ENCODE assay signal across 15 cellular contexts in genomic region chr20:36880741-36881250, GRCh38. TPM values are rescaled to one million over a fixed set of nuclear protein-coding genes. Genes with fewer than 3 reads are reported as not detected.
A peak's percentile ranks its signal among the peaks of the same experiment; 100 is the strongest.
DNase-seq lines count a peak whose midpoint lies in the region; ATAC-seq, FAIRE-seq and TF ChIP-seq lines count a peak whose summit lies in the region.
"Had no signal": no experiment of that assay in that cellular context is flagged by ENCODE, and none has a peak within 500 bp of the region (broad histone marks: within the 10 kb centered on the region; RNA-seq: fewer than 3 reads in every experiment).

No MANE protein-coding gene starts in this region.

- 65% methylated on average over 11 of the region's 11 CpGs for WGBS in HepG2 (ENCODE audit: low lambda C conversion rate)

- H3K27ac ChIP-seq in RWPE2 (ENCODE audit: poor library complexity, severe bottlenecking) (no peak overlapping the region), HepG2 (ENCODE audit: extremely low read length, insufficient read depth, low read length) (no peak overlapping the region)

- no peak overlapping the region for H2AFZ ChIP-seq in HepG2 (ENCODE audit: low read length)

- H3K4me3 ChIP-seq in RWPE2 (ENCODE audit: severe bottlenecking) (no peak overlapping the region), HepG2 (replicated peaks in 1 of 3; ENCODE audit: insufficient read depth in 1 of 3, low read depth in 2 of 3, low read length in 3 of 3) (no peak overlapping the region)

- no peaks in the 10 kb centered on the region for H3K9me3 ChIP-seq in RWPE2 (ENCODE audit: severe bottlenecking)
- no peaks in the 10 kb centered on the region for H3K9me3 ChIP-seq in HepG2 (ENCODE audit: low read length)

- BruUV-seq in HepG2 (replicated peaks; lab: Mats Ljungman, UMichigan), result no TSS peak

- no peak overlapping the region for H3K4me2 ChIP-seq in HepG2 (ENCODE audit: low read depth, low read length)

- H4K20me1 ChIP-seq in HepG2 (ENCODE audit: insufficient read depth, low read length), result no peaks in the 10 kb centered on the region

- no peak for TF ChIP-seq CTCF in RWPE2 (IDR thresholded peaks at IDR 0.05; ENCODE audit: poor library complexity, severe bottlenecking)
- TF ChIP-seq CTCF in HepG2 (CRISPR knock-in tag; IDR thresholded peaks at IDR 0.05), result no peak

- FAIRE-seq in HepG2 (lab: Jason Lieb, UNC), result no peak
- FAIRE-seq: GM12892, H54 had no signal

- CTCF ChIA-PET in HepG2 (lab: Yijun Ruan, JAX; ENCODE audit: low intra/inter-chr PET ratio, low total read pairs), result no interaction called here

- no peaks in the 10 kb centered on the region for H3K27me3 ChIP-seq in RWPE2 (ENCODE audit: insufficient read depth, poor library complexity, severe bottlenecking)
- no peaks in the 10 kb centered on the region for H3K27me3 ChIP-seq in HepG2 (ENCODE audit: control insufficient read depth in 1 of 2, insufficient read depth in 2 of 2, low read length in 2 of 2)

- no peak for TF ChIP-seq EP300 in HepG2 (IDR thresholded peaks at IDR 0.05; ENCODE audit: low read depth in 2 of 2, low read length in 2 of 2)
- no peak for TF ChIP-seq EP300 in HepG2 (CRISPR knock-in tag; IDR thresholded peaks at IDR 0.05; ENCODE audit: borderline replicate concordance)

- in situ Hi-C loops in HepG2 (cut with HindIII; ENCODE audit: extremely low pct_ligation_motif_present, low pct_unique_long_range_greater_than_20kb), result no loop called here

- H3K79me2 ChIP-seq in HepG2 (ENCODE audit: insufficient read depth, low read length), result no peaks in the 10 kb centered on the region

- DNase-seq in RWPE2 (ENCODE audit: low spot score) (peak; percentile 73), HepG2 (ENCODE audit: low spot score) (no peak), posterior vena cava (ENCODE audit: low spot score) (peak; percentile 64), globus pallidus (ENCODE audit: low spot score) (no peak)
- DNase-seq: CD8-positive, alpha-beta T cell; COR-L47; DND-41; GDM1 had no signal

- H3K9ac ChIP-seq in HepG2 (ENCODE audit: insufficient read depth, low read depth, low read length), result no peak overlapping the region

- TF ChIP-seq POLR2A in HepG2 (IDR thresholded peaks at IDR 0.05; ENCODE audit: insufficient read depth in 1 of 2, low read depth in 2 of 2, low read length in 2 of 2), result no peak

- no peak for ATAC-seq in RWPE2 (ENCODE audit: low read depth)
- no peak for ATAC-seq in HepG2
- ATAC-seq in HG02588 (IDR thresholded peaks at IDR 0.05; ENCODE audit: unreplicated experiment), result no peak
- ATAC-seq in GM21529 (IDR thresholded peaks at IDR 0.05; ENCODE audit: unreplicated experiment), result no peak
- ATAC-seq in GM19463 (IDR thresholded peaks at IDR 0.05; ENCODE audit: unreplicated experiment), result no peak
- ATAC-seq: CD8-positive, alpha-beta T cell had no signal

- TF ChIP-seq RAD21 in HepG2 (CRISPR knock-in tag; IDR thresholded peaks at IDR 0.05), result no peak

- intact Hi-C loops in HepG2 (cut with micrococcal nuclease; ENCODE audit: unreplicated experiment) (no loop called here), posterior vena cava (cut with DNase I) (no loop called here)

- H3K36me3 ChIP-seq in RWPE2 (ENCODE audit: low read depth) (no peaks in the 10 kb centered on the region), HepG2 (replicated peaks in 1 of 2; ENCODE audit: control insufficient read depth in 1 of 2, insufficient read depth in 2 of 2, low read length in 2 of 2) (no peaks in the 10 kb centered on the region)

- POLR2A ChIA-PET in HepG2 (lab: Yijun Ruan, JAX), result no interaction called here

- H3K4me1 ChIP-seq in RWPE2 (ENCODE audit: insufficient read depth, poor library complexity, severe bottlenecking) (no peaks in the 10 kb centered on the region), HepG2 (ENCODE audit: insufficient read depth, low read length) (peaks cover 35% of the 10 kb centered on the region)

TF ChIP-seq in HepG2, 621 proteins besides CTCF, POLR2A, EP300 and RAD21:
- TF ChIP-seq RERE (CRISPR knock-in tag; IDR thresholded peaks at IDR 0.05; ENCODE audit: low read depth) (no peak), ZNF280B (CRISPR knock-in tag; IDR thresholded peaks at IDR 0.05; ENCODE audit: borderline replicate concordance) (0 out of 2 replicates have a peak, but pooled peaks have one; percentile 29)
TF ChIP-seq in HepG2: peak in this region for 1.

RNA-seq across cellular contexts. Expression of gene TLDC2, which starts 4.9 kb away (rescaled TPM):
- 1.2 and 1.6 TPM in 2 replicates for total RNA-seq in HepG2 (2016; rRNA removed; fragmentation: Illumina TruSeq; extraction: Trizol)
- 0.62 and 0.81 TPM in 2 replicates for total RNA-seq in HepG2 (2016; cell fraction: cytosol; rRNA removed; fragmentation: Illumina TruSeq; extraction: Trizol; ENCODE audit: low read depth)
- 1.4 and 1.9 TPM in 2 replicates for total RNA-seq in HepG2 (2016; cell fraction: insoluble cytoplasmic fraction; rRNA removed; fragmentation: Illumina TruSeq; extraction: Trizol)
- 0.99 and 1.00 TPM in 2 replicates for total RNA-seq in HepG2 (2016; cell fraction: membrane; rRNA removed; fragmentation: Illumina TruSeq; extraction: Trizol)
- 0.91 and 1.4 TPM in 2 replicates for total RNA-seq in HepG2 (2016; cell fraction: nucleus; rRNA removed; fragmentation: Illumina TruSeq; extraction: Trizol)
- polyA plus RNA-seq in HepG2 (2011; rRNA removed), result 0.69 and 1.5 TPM in 2 replicates
- polyA plus RNA-seq in HepG2 (2011; cell fraction: cytosol; rRNA removed), result 0.95 and 1.1 TPM in 2 replicates
- polyA plus RNA-seq in HepG2 (2011; cell fraction: nucleus; rRNA removed), result 0.54 and 1.2 TPM in 2 replicates
- polyA plus RNA-seq in HepG2 (2012), result 0.45 and 1.3 TPM in 2 replicates
- polyA plus RNA-seq in HepG2 (2016; cell fraction: cytosol; fragmentation: Illumina TruSeq; extraction: Trizol; ENCODE audit: low read depth), result 0.27 and 0.36 TPM in 2 replicates
- polyA plus RNA-seq in HepG2 (2016; cell fraction: insoluble cytoplasmic fraction; fragmentation: Illumina TruSeq; extraction: Trizol; ENCODE audit: low read depth), result 1.3 and 1.7 TPM in 2 replicates
- 0.85 and 0.96 TPM in 2 replicates for polyA plus RNA-seq in HepG2 (2016; cell fraction: membrane; fragmentation: Illumina TruSeq; extraction: Trizol; ENCODE audit: low read depth)
- 0.45 and 0.70 TPM in 2 replicates for polyA plus RNA-seq in HepG2 (2016; cell fraction: nucleus; fragmentation: Illumina TruSeq; extraction: Trizol; ENCODE audit: insufficient read depth, low read depth)
- 1.4 TPM in 1 of 2 replicates, not detected in the other for polyA minus RNA-seq in HepG2 (2011; rRNA and poly(A)+ RNA removed; ENCODE audit: low replicate concordance)
- polyA minus RNA-seq in HepG2 (2011; cell fraction: cytosol; rRNA and poly(A)+ RNA removed), result 1.2 TPM in 1 of 2 replicates, not detected in the other
- 2.2 TPM in 2 replicates for polyA minus RNA-seq in HepG2 (2011; cell fraction: nucleus; rRNA and poly(A)+ RNA removed)
- under 1 TPM in 1 of 2 donors, not detected in 1; 0.37 TPM for total RNA-seq in posterior vena cava
- total RNA-seq: A673; CD8-positive, alpha-beta T cell had no signal
- polyA plus RNA-seq: CD14-positive monocyte had no signal

Comparison
In these comparisons a context has a peak if more than half of its experiments do, and no peak if none do; other contexts are left out.
1. DNase-seq: peak in RWPE2 (single experiment) and posterior vena cava (single experiment); none in HepG2 (single experiment) and globus pallidus (single experiment).